8 cellular contexts compared by ENCODE assay signal in the genomic region with DNA sequence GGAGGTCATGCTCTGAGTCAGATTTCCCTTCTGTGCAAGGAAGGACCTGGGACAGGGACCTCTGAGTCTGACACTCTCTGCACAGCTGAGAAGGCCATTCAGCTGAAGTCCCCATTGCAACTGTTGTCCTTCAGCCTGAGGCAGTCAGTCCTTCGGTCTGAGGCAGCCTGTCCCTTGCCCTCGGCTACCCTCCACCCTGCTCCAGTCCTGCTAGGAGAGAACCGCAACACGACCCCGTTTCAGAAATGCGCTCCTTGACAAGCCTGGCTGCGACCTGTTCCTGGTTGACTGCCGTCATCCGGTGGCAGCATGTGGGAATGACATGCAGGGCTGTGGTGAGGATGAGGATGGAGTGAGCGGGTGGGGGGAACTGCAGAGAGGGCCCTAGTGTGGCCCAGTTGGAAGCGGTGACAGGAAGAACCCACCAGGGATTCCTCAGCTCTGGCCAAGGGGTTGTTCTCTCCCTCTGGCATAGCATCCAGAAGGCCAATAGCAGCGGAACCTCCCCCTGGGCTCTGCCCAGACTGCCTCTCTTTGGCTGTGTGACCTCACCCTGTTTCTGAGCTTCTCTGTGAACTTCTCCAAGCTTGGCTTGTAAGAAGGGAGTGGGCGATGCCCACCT. TPM values are rescaled to one million over a fixed set of nuclear protein-coding genes. Genes with fewer than 3 reads are reported as not detected.
A peak's percentile ranks its signal among the peaks of the same experiment; 100 is the strongest.
DNase-seq lines count a peak whose midpoint lies in the region; ATAC-seq and TF ChIP-seq lines count a peak whose summit lies in the region.

No MANE protein-coding gene starts in this region.

- POLR2A ChIA-PET in Panc1 (lab: Charles Lee) = no interaction called here

- H3K4me2 ChIP-seq in neuronal stem cell (ENCODE audit: insufficient read depth, low read length, poor library complexity, severe bottlenecking) = no peak overlapping the region

- no peak overlapping the region for H2BK120ac ChIP-seq in neuronal stem cell (ENCODE audit: low read depth, low read length)

- no peaks in the 10 kb centered on the region for H3K36me3 ChIP-seq in Panc1 (ENCODE audit: control insufficient read depth, insufficient read depth, low read length)
- H3K36me3 ChIP-seq in neuronal stem cell (replicated peaks in 1 of 2; ENCODE audit: control insufficient read depth in 2 of 2, insufficient read depth in 2 of 2, low read length in 2 of 2) = no peaks in the 10 kb centered on the region
- no peaks in the 10 kb centered on the region for H3K36me3 ChIP-seq in stomach

- H3K79me1 ChIP-seq in neuronal stem cell (ENCODE audit: low read depth, low read length) = no peaks in the 10 kb centered on the region

- no peaks in the 10 kb centered on the region for H3K9me3 ChIP-seq in Panc1 (ENCODE audit: control insufficient read depth, insufficient read depth, low read depth, low read length)
- no peaks in the 10 kb centered on the region for H3K9me3 ChIP-seq in neuronal stem cell (replicated peaks in 1 of 2; ENCODE audit: control insufficient read depth in 2 of 2, insufficient read depth in 1 of 2, low read depth in 1 of 2, low read length in 2 of 2)
- H3K9me3 ChIP-seq in stomach = no peaks in the 10 kb centered on the region

- no peak overlapping the region for H2BK5ac ChIP-seq in neuronal stem cell (ENCODE audit: low read length)

- H3K4ac ChIP-seq in neuronal stem cell (ENCODE audit: low read length) = no peak overlapping the region

- TF ChIP-seq EP300 in stomach (IDR thresholded peaks at IDR 0.05) = no peak

- no peak overlapping the region for H2AFZ ChIP-seq in neuronal stem cell (ENCODE audit: low read length)

- BruUV-seq in Panc1 (replicated peaks; lab: Mats Ljungman, UMichigan) = no TSS peak

- H2AK5ac ChIP-seq in neuronal stem cell (ENCODE audit: low read depth, low read length) = no peak overlapping the region

- H3K4me1 ChIP-seq in Panc1 (ENCODE audit: control insufficient read depth, insufficient read depth, low read length) (no peaks in the 10 kb centered on the region; the same call in 1 of the 2 replicates), neuronal stem cell (ENCODE audit: control insufficient read depth in 2 of 2, insufficient read depth in 1 of 2, low read depth in 1 of 2, low read length in 2 of 2) (peaks cover 0 to 2% of the 10 kb centered on the region in 2 donors), stomach (peaks cover 0 to 5% (median 4%) of the 10 kb centered on the region in 4 donors)

- H3K4me3 ChIP-seq in Panc1 (ENCODE audit: low read depth in 2 of 2, low read length in 2 of 2) (no peak overlapping the region), fibroblast of pulmonary artery (replicated peaks; ENCODE audit: low read depth, low read length) (no peak overlapping the region), neuronal stem cell (ENCODE audit: low read length in 2 of 2) (no peak overlapping the region), stomach (no peak overlapping the region)

- TF ChIP-seq CTCF in GM10266 (IDR thresholded peaks at IDR 0.05; ENCODE audit: control insufficient read depth, insufficient read depth, low read depth, missing control alignments) = peak; percentile 99
- TF ChIP-seq CTCF in Panc1 (IDR thresholded peaks at IDR 0.05) = peak; percentile 94
- peak; percentile 99 for TF ChIP-seq CTCF in fibroblast of pulmonary artery (IDR thresholded peaks at IDR 0.05; ENCODE audit: low read length, missing control alignments)
- peak in 5 of 7 experiments; percentile 92 to 99 (median 97) for TF ChIP-seq CTCF in stomach (IDR thresholded peaks at IDR 0.05)

- no peak overlapping the region for H2BK12ac ChIP-seq in neuronal stem cell (ENCODE audit: low read length)

- WGBS in neuronal stem cell (ENCODE audit: extremely low coverage in 2 of 2, insufficient read length in 2 of 2, insufficient replicate concordance in 1 of 2), 2 donors = no CpG with 5 or more reads among the region's 13 CpGs
- WGBS in stomach, 5 donors = 9 to 12% (median 11%) methylated on average over 12 to 13 of the region's 13 CpGs

- no peak overlapping the region for H3K23ac ChIP-seq in neuronal stem cell (ENCODE audit: low read depth, low read length, poor library complexity)

- H4K91ac ChIP-seq in neuronal stem cell (ENCODE audit: low read depth, low read length, poor library complexity) = no peak overlapping the region

- intact Hi-C loops in Panc1 (cut with micrococcal nuclease; ENCODE audit: unreplicated experiment) (loop anchor here (1.0 to 5.0 kb wide), 2 partner anchors 140 to 151 kb away; no protein-coding TSS in a partner anchor), stomach (cut with DNase I; ENCODE audit: low total_unique reads) (loop anchor here (2.0 kb wide), 1 partner anchor 142 kb away; no protein-coding TSS in a partner anchor)

- H3K18ac ChIP-seq in neuronal stem cell (ENCODE audit: low read length) = no peak overlapping the region

- no peak for TF ChIP-seq POLR2A in stomach (IDR thresholded peaks at IDR 0.05)

- ATAC-seq in Panc1 (peak; percentile 87), GM21515 (IDR thresholded peaks at IDR 0.05; ENCODE audit: unreplicated experiment) (no peak)

- no peak overlapping the region for H3K9ac ChIP-seq in neuronal stem cell (ENCODE audit: low read depth, low read length, poor library complexity)

- no peak overlapping the region for H2BK15ac ChIP-seq in neuronal stem cell (ENCODE audit: low read length)

- CTCF ChIA-PET in Panc1 (lab: Charles Lee) = interaction anchor here (0.6 to 5.3 kb wide), 5 partner anchors 15 to 166 kb away, joined by 3 to 50 read pairs (median 4); no protein-coding TSS in a partner anchor

- H3K27me3 ChIP-seq in Panc1 (ENCODE audit: control insufficient read depth, insufficient read depth, low read length) (0 out of 2 replicates have a peak, but pooled peaks cover 9% of the 10 kb centered on the region), neuronal stem cell (ENCODE audit: control insufficient read depth in 3 of 3, insufficient read depth in 3 of 3, low read depth in 1 of 3, low read length in 3 of 3) (peaks cover 0 to 16% (median 0%) of the 10 kb centered on the region in 3 experiments), stomach (peaks cover 0 to 88% (median 34%) of the 10 kb centered on the region in 3 donors)

- in situ Hi-C loops in Panc1 (cut with HindIII; ENCODE audit: low pct_unique_long_range_greater_than_20kb, low sequenced_read_pairs) = no loop called here

- H3K27ac ChIP-seq in Panc1 (ENCODE audit: low read length) (no peak overlapping the region), neuronal stem cell (replicated peaks; ENCODE audit: low read length) (no peak overlapping the region), stomach (no peak overlapping the region)

- H4K8ac ChIP-seq in neuronal stem cell (ENCODE audit: low read depth, low read length) = no peak overlapping the region

- H3K14ac ChIP-seq in neuronal stem cell (ENCODE audit: low read length) = no peak overlapping the region

- DNase-seq in GM10266 (ENCODE audit: extremely low spot score) = peak; percentile 85
- DNase-seq in HS-27A (ENCODE audit: low read depth) = peak; percentile 42
- peak; percentile 72 for DNase-seq in Panc1 (ENCODE audit: low read depth, low spot score)
- peak; percentile 53 for DNase-seq in activated T-helper 1 cell treated with Interleukin-2 at 50 U/mL for 16 hours (ENCODE audit: low read depth)
- DNase-seq in fibroblast of pulmonary artery (ENCODE audit: low read depth) = peak; percentile 65
- DNase-seq in neuronal stem cell (ENCODE audit: low spot score) = peak; percentile 79
- DNase-seq in stomach = peak; percentile 77

RNA-seq across cellular contexts. Expression of a gene that starts 40.3 kb away (rescaled TPM):
- total RNA-seq in Panc1 (2021; ENCODE audit: unreplicated experiment) (not detected), stomach (1 to 10 TPM in 1 of 5 donors, under 1 TPM in 1, not detected in 3; 0.29 to 1.8 TPM)
- polyA plus RNA-seq in Panc1 (2012; ENCODE audit: insufficient read length) = 0.05 TPM
- 0.14 TPM for polyA plus RNA-seq in neuronal stem cell (2013, experiment 1 of 2)
- 0.17 TPM for polyA plus RNA-seq in neuronal stem cell (2013, experiment 2 of 2)
- polyA plus RNA-seq in stomach = under 1 TPM in 2 of 3 donors, not detected in 1; 0.05 to 0.06 TPM

RNA-seq across cellular contexts. Expression of a gene that starts 45.7 kb away (rescaled TPM):
- total RNA-seq in Panc1 (2021; ENCODE audit: unreplicated experiment) (0.54 TPM), stomach (not detected)
- polyA plus RNA-seq in Panc1 (2012; ENCODE audit: insufficient read length) = 0.10 TPM
- polyA plus RNA-seq in neuronal stem cell (2013, experiment 1 of 2) = 0.98 TPM
- 0.90 TPM for polyA plus RNA-seq in neuronal stem cell (2013, experiment 2 of 2)
- under 1 TPM in 1 of 3 donors, not detected in 2; 0.25 TPM for polyA plus RNA-seq in stomach
